In the genomic region with DNA sequence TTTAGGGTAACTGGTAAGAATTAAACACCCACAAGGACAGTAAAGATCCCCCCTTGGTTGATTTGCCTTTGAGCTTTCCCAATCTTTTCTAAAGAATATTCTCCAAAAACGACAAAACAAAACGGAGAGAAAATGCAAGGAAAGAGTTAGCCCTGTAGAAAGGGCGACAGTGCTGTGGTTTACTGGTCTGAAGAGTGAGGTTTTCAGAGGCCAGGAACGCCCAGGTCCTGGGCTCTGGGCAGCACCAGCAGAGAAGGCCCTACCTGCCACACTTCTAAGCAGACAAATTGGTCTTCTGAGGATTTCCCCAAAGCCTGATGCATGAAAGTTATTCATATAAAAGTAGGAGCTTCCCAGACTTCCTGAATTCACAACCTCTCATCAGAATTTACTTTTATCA, we compare ENCODE assay signal across 32 cellular contexts.
"Had no signal": no experiment of that assay in that cellular context is flagged by ENCODE, and none has a peak within 500 bp of the region (broad histone marks: within the 10 kb centered on the region; RNA-seq: fewer than 3 reads in every experiment).

No MANE protein-coding gene starts in this region.

- H3K9me3 Mint-ChIP-seq: activated CD4-positive, alpha-beta memory T cell treated with anti-CD3 and anti-CD28 coated beads, Interleukin-2, amount 10 ng/mL, durations not matched to agents 7 days and 5 days; activated naive CD4-positive, alpha-beta T cell treated with anti-CD3 and anti-CD28 coated beads, Interleukin-2, amount 10 ng/mL, durations not matched to agents 7 days and 5 days; activated naive CD8-positive, alpha-beta T cell treated with anti-CD3 and anti-CD28 coated beads, Interleukin-2, amount 10 ng/mL, durations not matched to agents 7 days and 5 days; activated T-cell treated with anti-CD3 and anti-CD28 coated beads, Interleukin-2, amount 50 U/mL, for 24 hours; T-helper 2 cell treated with Interferon-gamma antibody and Interleukin-4, amounts not matched to agents 5 μg/mL and 100 μg/mL, for 36 hours had no signal

- H3K4me3 ChIP-seq: ascending aorta, breast epithelium, cardiac muscle cell, colonic mucosa had no signal

- H3K4me3 Mint-ChIP-seq: activated CD4-positive, alpha-beta memory T cell treated with anti-CD3 and anti-CD28 coated beads, Interleukin-2, amount 10 ng/mL, durations not matched to agents 7 days and 5 days; activated CD4-positive, alpha-beta T cell treated with anti-CD3 and anti-CD28 coated beads, Interleukin-2, amount 10 ng/mL, durations not matched to agents 7 days and 5 days; activated naive CD4-positive, alpha-beta T cell treated with anti-CD3 and anti-CD28 coated beads, Interleukin-2, amount 10 ng/mL, durations not matched to agents 7 days and 5 days; activated naive CD8-positive, alpha-beta T cell treated with anti-CD3 and anti-CD28 coated beads, Interleukin-2, amount 10 ng/mL, durations not matched to agents 7 days and 5 days; activated T-cell treated with anti-CD3 and anti-CD28 coated beads, Interleukin-2, amount 50 U/mL, for 24 hours; activated T-cell treated with anti-CD3 and anti-CD28 coated beads, Interleukin-2, amount 50 U/mL, for 72 hours; brain; endodermal cell; T-helper 17 cell; T-helper 2 cell treated with Interferon-gamma antibody and Interleukin-4, amounts not matched to agents 5 μg/mL and 100 μg/mL, for 36 hours; WTC11 had no signal

- H3K27me3 ChIP-seq: ascending aorta, breast epithelium, cardiac muscle cell, colonic mucosa had no signal

- H3K4me1 ChIP-seq: ascending aorta, breast epithelium, colonic mucosa had no signal

- DNase-seq: activated CD4-positive, alpha-beta memory T cell treated with anti-CD3 and anti-CD28 coated beads, Interleukin-2, amount 10 ng/mL, durations not matched to agents 7 days and 5 days; activated CD4-positive, alpha-beta T cell treated with anti-CD3 and anti-CD28 coated beads for 1 hour; activated CD4-positive, alpha-beta T cell treated with anti-CD3 and anti-CD28 coated beads for 4 hours; activated CD4-positive, alpha-beta T cell treated with anti-CD3 and anti-CD28 coated beads, Interleukin-2, amount 10 ng/mL, durations not matched to agents 7 days and 5 days; activated CD4-positive, alpha-beta T cell treated with anti-CD3 and anti-CD28 coated beads, Interleukin-2, amount 50 U/mL, for 4 hours; activated CD8-positive, alpha-beta memory T cell treated with anti-CD3 and anti-CD28 coated beads, Interleukin-2, amount 50 U/mL, for 48 hours; activated gamma-delta T cell; activated naive CD4-positive, alpha-beta T cell; activated naive CD4-positive, alpha-beta T cell treated with anti-CD3 and anti-CD28 coated beads, Interleukin-2, amount 10 ng/mL, durations not matched to agents 7 days and 5 days; activated naive CD8-positive, alpha-beta T cell treated with anti-CD3 and anti-CD28 coated beads, Interleukin-2, amount 10 ng/mL, durations not matched to agents 7 days and 5 days; activated T-cell treated with anti-CD3 and anti-CD28 coated beads for 4 hours; activated T-cell treated with anti-CD3 and anti-CD28 coated beads, Interleukin-2, amount 50 U/mL, for 24 hours; activated T-cell treated with anti-CD3 and anti-CD28 coated beads, Interleukin-2, amount 50 U/mL, for 72 hours; central memory CD4-positive, alpha-beta T cell; cerebellar nuclear complex; colonic mucosa; effector memory CD4-positive, alpha-beta T cell; endodermal cell; foreskin fibroblast; head of caudate nucleus; T-helper 17 cell; T1000 had no signal

- H3K4me1 Mint-ChIP-seq: activated CD4-positive, alpha-beta memory T cell treated with anti-CD3 and anti-CD28 coated beads, Interleukin-2, amount 10 ng/mL, durations not matched to agents 7 days and 5 days; activated CD4-positive, alpha-beta T cell treated with anti-CD3 and anti-CD28 coated beads, Interleukin-2, amount 10 ng/mL, durations not matched to agents 7 days and 5 days; activated naive CD4-positive, alpha-beta T cell treated with anti-CD3 and anti-CD28 coated beads, Interleukin-2, amount 10 ng/mL, durations not matched to agents 7 days and 5 days; activated naive CD8-positive, alpha-beta T cell treated with anti-CD3 and anti-CD28 coated beads, Interleukin-2, amount 10 ng/mL, durations not matched to agents 7 days and 5 days; endodermal cell; T-helper 17 cell; WTC11 had no signal

- H3K36me3 ChIP-seq: ascending aorta, breast epithelium, cardiac muscle cell, colonic mucosa had no signal

- ATAC-seq: activated naive CD4-positive, alpha-beta T cell treated with anti-CD3 and anti-CD28 coated beads, Interleukin-2, amount 50 U/mL, for 72 hours; activated T-cell treated with anti-CD3 and anti-CD28 coated beads, Interleukin-2, amount 50 U/mL, for 72 hours; esophagus mucosa; T-helper 17 cell; WTC11 had no signal

- FAIRE-seq: frontal cortex had no signal

- H3K9me3 ChIP-seq: ascending aorta, colonic mucosa had no signal

- H3K27me3 Mint-ChIP-seq: activated CD4-positive, alpha-beta memory T cell treated with anti-CD3 and anti-CD28 coated beads, Interleukin-2, amount 10 ng/mL, durations not matched to agents 7 days and 5 days; activated CD4-positive, alpha-beta T cell treated with anti-CD3 and anti-CD28 coated beads, Interleukin-2, amount 10 ng/mL, durations not matched to agents 7 days and 5 days; activated naive CD4-positive, alpha-beta T cell treated with anti-CD3 and anti-CD28 coated beads, Interleukin-2, amount 10 ng/mL, durations not matched to agents 7 days and 5 days; activated naive CD8-positive, alpha-beta T cell treated with anti-CD3 and anti-CD28 coated beads, Interleukin-2, amount 10 ng/mL, durations not matched to agents 7 days and 5 days; brain; T-helper 17 cell had no signal

- H3K27ac ChIP-seq: ascending aorta, breast epithelium, cardiac muscle cell, colonic mucosa, VCaP had no signal

- H3K27ac Mint-ChIP-seq: activated CD4-positive, alpha-beta memory T cell treated with anti-CD3 and anti-CD28 coated beads, Interleukin-2, amount 10 ng/mL, durations not matched to agents 7 days and 5 days; activated CD4-positive, alpha-beta T cell treated with anti-CD3 and anti-CD28 coated beads, Interleukin-2, amount 10 ng/mL, durations not matched to agents 7 days and 5 days; activated naive CD4-positive, alpha-beta T cell treated with anti-CD3 and anti-CD28 coated beads, Interleukin-2, amount 10 ng/mL, durations not matched to agents 7 days and 5 days; activated naive CD4-positive, alpha-beta T cell treated with anti-CD3 and anti-CD28 coated beads, Interleukin-2, amount 50 U/mL, for 72 hours; activated naive CD8-positive, alpha-beta T cell treated with anti-CD3 and anti-CD28 coated beads, Interleukin-2, amount 10 ng/mL, durations not matched to agents 7 days and 5 days; activated T-cell treated with anti-CD3 and anti-CD28 coated beads, Interleukin-2, amount 50 U/mL, for 24 hours; activated T-cell treated with anti-CD3 and anti-CD28 coated beads, Interleukin-2, amount 50 U/mL, for 72 hours; brain; endodermal cell; T-helper 17 cell; T-helper 2 cell treated with Interferon-gamma antibody and Interleukin-4, amounts not matched to agents 5 μg/mL and 100 μg/mL, for 36 hours; WTC11 had no signal

- H3K36me3 Mint-ChIP-seq: activated naive CD4-positive, alpha-beta T cell treated with anti-CD3 and anti-CD28 coated beads, Interleukin-2, amount 10 ng/mL, durations not matched to agents 7 days and 5 days; activated naive CD4-positive, alpha-beta T cell treated with anti-CD3 and anti-CD28 coated beads, Interleukin-2, amount 50 U/mL, for 72 hours; activated naive CD8-positive, alpha-beta T cell treated with anti-CD3 and anti-CD28 coated beads, Interleukin-2, amount 10 ng/mL, durations not matched to agents 7 days and 5 days; WTC11 had no signal
